Comparison of ENCODE assay signal across 24 cellular contexts in the genomic region with DNA sequence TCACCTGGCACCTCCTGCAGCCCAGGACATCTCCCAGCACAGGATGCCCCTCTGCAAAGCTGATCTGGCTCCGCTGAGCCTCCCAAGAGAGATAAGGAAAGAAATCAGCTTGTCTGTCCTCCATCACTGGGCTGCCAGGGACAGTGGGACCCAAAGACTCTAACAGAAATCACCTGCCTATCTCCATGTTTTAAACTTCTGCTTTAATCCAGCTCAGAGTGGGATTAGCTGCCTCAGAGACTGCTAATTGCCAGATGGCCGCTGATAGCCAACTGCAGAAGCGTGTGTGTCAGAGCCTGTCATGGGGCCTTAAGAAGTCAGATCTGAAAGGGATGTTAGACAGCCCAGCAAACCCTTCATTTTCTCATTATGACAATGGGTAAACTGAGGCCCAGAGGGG.
"Had no signal": no experiment of that assay in that cellular context is flagged by ENCODE, and none has a peak within 500 bp of the region (broad histone marks: within the 10 kb centered on the region; RNA-seq: fewer than 3 reads in every experiment).

No MANE protein-coding gene starts in this region.

- H3K36me3 Mint-ChIP-seq: activated naive CD4-positive, alpha-beta T cell treated with anti-CD3 and anti-CD28 coated beads, Interleukin-2, amount 50 U/mL, for 24 hours; WTC11 had no signal

- H3K36me3 ChIP-seq: ascending aorta, SJSA1 had no signal

- H3K4me3 Mint-ChIP-seq: activated CD8-positive, alpha-beta T cell treated with anti-CD3 and anti-CD28 coated beads, Interleukin-2, amount 10 ng/mL, durations not matched to agents 7 days and 5 days; activated naive CD4-positive, alpha-beta T cell treated with anti-CD3 and anti-CD28 coated beads, Interleukin-2, amount 50 U/mL, for 24 hours; activated T-helper 1 cell treated with anti-CD3 and anti-CD28 coated beads, Interleukin-12 subunit alpha, Interleukin-12 subunit beta, Interleukin-2, Interleukin-4 antibody, amounts not matched to agents 30 ng/mL and 10 ng/mL and 1 ng/mL, durations not matched to agents 14 hours and 24 hours and 36 hours; T-helper 1 cell treated with Interleukin-12 subunit alpha and Interleukin-12 subunit beta and Interleukin-4 antibody, amounts not matched to agents 30 μg/mL and 1 μg/mL, for 36 hours; WTC11 had no signal

- H3K27ac ChIP-seq: ascending aorta, body of pancreas, SJSA1 had no signal

- H3K27ac Mint-ChIP-seq: activated CD8-positive, alpha-beta T cell treated with anti-CD3 and anti-CD28 coated beads, Interleukin-2, amount 10 ng/mL, durations not matched to agents 7 days and 5 days; activated naive CD4-positive, alpha-beta T cell treated with anti-CD3 and anti-CD28 coated beads, Interleukin-2, amount 50 U/mL, for 24 hours; activated T-helper 1 cell treated with anti-CD3 and anti-CD28 coated beads, Interleukin-12 subunit alpha, Interleukin-12 subunit beta, Interleukin-2, Interleukin-4 antibody, amounts not matched to agents 30 ng/mL and 10 ng/mL and 1 ng/mL, durations not matched to agents 14 hours and 24 hours and 36 hours; T-helper 1 cell treated with Interleukin-12 subunit alpha and Interleukin-12 subunit beta and Interleukin-4 antibody, amounts not matched to agents 30 μg/mL and 1 μg/mL, for 36 hours; WTC11 had no signal

- H3K9me3 Mint-ChIP-seq: activated naive CD4-positive, alpha-beta T cell treated with anti-CD3 and anti-CD28 coated beads, Interleukin-2, amount 50 U/mL, for 24 hours; activated T-helper 1 cell treated with anti-CD3 and anti-CD28 coated beads, Interleukin-12 subunit alpha, Interleukin-12 subunit beta, Interleukin-2, Interleukin-4 antibody, amounts not matched to agents 30 ng/mL and 10 ng/mL and 1 ng/mL, durations not matched to agents 14 hours and 24 hours and 36 hours; T-helper 1 cell treated with Interleukin-12 subunit alpha and Interleukin-12 subunit beta and Interleukin-4 antibody, amounts not matched to agents 30 μg/mL and 1 μg/mL, for 36 hours; WTC11 had no signal

- H3K4me1 ChIP-seq: ascending aorta, body of pancreas, SJSA1 had no signal

- H3K27me3 ChIP-seq: ascending aorta, body of pancreas, SJSA1 had no signal

- ATAC-seq: activated CD8-positive, alpha-beta T cell treated with anti-CD3 and anti-CD28 coated beads, Interleukin-2, amount 10 ng/mL, durations not matched to agents 7 days and 5 days; body of pancreas; WTC11 had no signal

- H3K4me3 ChIP-seq: ascending aorta, body of pancreas, SJSA1 had no signal

- H3K4me1 Mint-ChIP-seq: activated naive CD4-positive, alpha-beta T cell treated with anti-CD3 and anti-CD28 coated beads, Interleukin-2, amount 50 U/mL, for 24 hours had no signal

- H3K27me3 Mint-ChIP-seq: activated naive CD4-positive, alpha-beta T cell treated with anti-CD3 and anti-CD28 coated beads, Interleukin-2, amount 50 U/mL, for 24 hours had no signal

- H3K9me3 ChIP-seq: ascending aorta, body of pancreas, SJSA1 had no signal

- DNase-seq: activated CD4-positive, alpha-beta T cell treated with anti-CD3 and anti-CD28 coated beads for 48 hours; activated CD4-positive, alpha-beta T cell treated with anti-CD3 and anti-CD28 coated beads, Interleukin-2, amount 50 U/mL, for 4 hours; activated CD4-positive, CD25-positive, alpha-beta regulatory T cell treated with anti-CD3 and anti-CD28 coated beads, Interleukin-2, amount 50 U/mL, for 72 hours; activated CD8-positive, alpha-beta memory T cell treated with anti-CD3 and anti-CD28 coated beads, Interleukin-2, amount 50 U/mL, for 48 hours; activated CD8-positive, alpha-beta T cell treated with anti-CD3 and anti-CD28 coated beads, Interleukin-2, amount 10 ng/mL, durations not matched to agents 7 days and 5 days; activated effector memory CD4-positive, alpha-beta T cell treated with Interleukin-2 at 50 U/mL for 16 hours; activated naive CD4-positive, alpha-beta T cell; activated T-cell treated with anti-CD3 and anti-CD28 coated beads, Interleukin-2, amount 50 U/mL, for 1 hour; body of pancreas; central memory CD4-positive, alpha-beta T cell; KG1; NCI-H1092; NCI-H1417; NCI-H1694 treated with DMSO at 0.1 percent for 48 hours; NCI-H2029 treated with DMSO at 0.1 percent for 48 hours; NCI-H510A treated with DMSO at 0.1 percent for 48 hours; NCI-H748 treated with DMSO at 0.1 percent for 48 hours; SHP77 had no signal
